ENCODE assay signal across 35 cellular contexts in the genomic region with DNA sequence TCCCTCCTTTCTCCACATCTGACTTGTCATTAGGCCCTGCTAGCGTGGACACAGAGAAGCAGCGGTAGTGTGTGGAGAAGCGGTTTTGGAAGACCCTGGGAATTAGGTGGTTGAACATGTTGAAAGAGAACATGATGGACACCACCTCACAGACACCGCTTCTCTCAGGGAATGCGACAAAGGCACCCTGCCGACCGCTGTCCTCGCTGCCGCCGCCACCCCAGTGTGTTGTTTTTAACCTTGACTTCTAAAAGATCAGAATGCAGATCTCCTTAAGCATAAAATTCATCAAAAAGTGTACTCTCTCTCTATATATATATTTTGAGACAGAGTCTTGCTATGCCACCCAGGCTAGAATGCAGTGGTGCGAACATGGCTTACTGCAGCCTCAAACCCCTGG. TPM values are rescaled to one million over a fixed set of nuclear protein-coding genes. Genes with fewer than 3 reads are reported as not detected.
"Had no signal": no experiment of that assay in that cellular context is flagged by ENCODE, and none has a peak within 500 bp of the region (broad histone marks: within the 10 kb centered on the region; RNA-seq: fewer than 3 reads in every experiment).

No MANE protein-coding gene starts in this region.

- H3K4me3 ChIP-seq: adrenal gland, ascending aorta, body of pancreas, breast epithelium, cardiac muscle cell had no signal

- FAIRE-seq: astrocyte had no signal

- H3K36me3 ChIP-seq: adrenal gland, ascending aorta, brain microvascular endothelial cell, breast epithelium, cardiac muscle cell had no signal

- ATAC-seq: activated naive CD4-positive, alpha-beta T cell treated with anti-CD3 and anti-CD28 coated beads, Interleukin-2, amount 50 U/mL, for 72 hours; activated naive CD8-positive, alpha-beta T cell treated with anti-CD3 and anti-CD28 coated beads, Interleukin-2, amount 50 U/mL, for 24 hours; activated T-cell treated with anti-CD3 and anti-CD28 coated beads, Interleukin-2, amount 50 U/mL, for 4 hours; activated T-cell treated with anti-CD3 and anti-CD28 coated beads, Interleukin-2, amount 50 U/mL, for 72 hours; activated T-helper 17 cell treated with anti-CD3 and anti-CD28 coated beads, Interleukin-2, amount 50 U/mL, for 72 hours; body of pancreas had no signal

- H3K27me3 ChIP-seq: adrenal gland, ascending aorta, brain microvascular endothelial cell, breast epithelium, cardiac muscle cell had no signal

- H3K4me1 ChIP-seq: adrenal gland, ascending aorta, body of pancreas, breast epithelium had no signal

- H3K9me3 ChIP-seq: adrenal gland, ascending aorta, body of pancreas, breast epithelium had no signal

- DNase-seq: activated effector memory CD4-positive, alpha-beta T cell treated with anti-CD3 and anti-CD28 coated beads, Interleukin-2, amount 50 U/mL, for 16 hours; activated effector memory CD4-positive, alpha-beta T cell treated with Interleukin-2 at 50 U/mL for 16 hours; activated gamma-delta T cell; activated gamma-delta T cell treated with Interleukin-2 at 50 U/mL for 16 hours; activated naive CD4-positive, alpha-beta T cell; activated naive CD4-positive, alpha-beta T cell treated with anti-CD3 and anti-CD28 coated beads for 36 hours; activated naive CD4-positive, alpha-beta T cell treated with anti-CD3 and anti-CD28 coated beads, Interleukin-2, amount 10 ng/mL, durations not matched to agents 7 days and 5 days; activated naive CD4-positive, alpha-beta T cell treated with anti-CD3 and anti-CD28 coated beads, Interleukin-2, amount 50 U/mL, for 16 hours; activated naive CD4-positive, alpha-beta T cell treated with Interleukin-2 at 50 U/mL for 16 hours; activated naive CD8-positive, alpha-beta T cell treated with anti-CD3 and anti-CD28 coated beads for 36 hours; activated naive CD8-positive, alpha-beta T cell treated with anti-CD3 and anti-CD28 coated beads, Interleukin-2, amount 10 ng/mL, durations not matched to agents 7 days and 5 days; activated naive CD8-positive, alpha-beta T cell treated with anti-CD3 and anti-CD28 coated beads, Interleukin-2, amount 50 U/mL, for 24 hours; activated T-cell treated with anti-CD3 and anti-CD28 coated beads, Interleukin-2, amount 50 U/mL, for 24 hours; activated T-cell treated with anti-CD3 and anti-CD28 coated beads, Interleukin-2, amount 50 U/mL, for 4 hours; activated T-cell treated with anti-CD3 and anti-CD28 coated beads, Interleukin-2, amount 50 U/mL, for 48 hours; activated T-cell treated with anti-CD3 and anti-CD28 coated beads, Interleukin-2, amount 50 U/mL, for 72 hours; adrenal gland; amniotic stem cell; amygdala; anterior cingulate cortex; aorta; body of pancreas; brain microvascular endothelial cell; caudate nucleus; central memory CD4-positive, alpha-beta T cell; cerebellar nuclear complex had no signal

- H3K27ac ChIP-seq: adrenal gland, ascending aorta, body of pancreas, brain microvascular endothelial cell, breast epithelium, cardiac muscle cell had no signal

RNA-seq across cellular contexts. Expression of a gene that starts 33.2 kb away (rescaled TPM):
- total RNA-seq: activated naive CD4-positive, alpha-beta T cell treated with anti-CD3 and anti-CD28 coated beads for 36 hours; activated naive CD4-positive, alpha-beta T cell treated with anti-CD3 and anti-CD28 coated beads, Interleukin-2, amount 50 U/mL, for 72 hours; activated naive CD8-positive, alpha-beta T cell treated with anti-CD3 and anti-CD28 coated beads for 36 hours; activated naive CD8-positive, alpha-beta T cell treated with anti-CD3 and anti-CD28 coated beads, Interleukin-2, amount 10 ng/mL, durations not matched to agents 7 days and 5 days; activated T-cell treated with anti-CD3 and anti-CD28 coated beads, Interleukin-2, amount 50 U/mL, for 72 hours; activated T-helper 1 cell treated with anti-CD3 and anti-CD28 coated beads, Interleukin-12 subunit alpha, Interleukin-12 subunit beta, Interleukin-2, Interleukin-4 antibody, amounts not matched to agents 30 ng/mL and 10 ng/mL and 1 ng/mL, durations not matched to agents 14 hours and 24 hours and 36 hours; activated T-helper 17 cell treated with anti-CD3 and anti-CD28 coated beads, Interleukin-2, amount 50 U/mL, for 72 hours; activated T-helper 2 cell treated with anti-CD3 and anti-CD28 coated beads, Interferon-gamma antibody, Interleukin-2, Interleukin-4, amounts not matched to agents 10 μg/mL and 5 μg/mL and 100 μg/mL, durations not matched to agents 14 hours and 24 hours and 36 hours; ascending aorta; astrocyte; chondrocyte had no signal
- polyA plus RNA-seq: cardiac muscle cell had no signal
